ENCODE assay signal across 9 cellular contexts in the genomic region with DNA sequence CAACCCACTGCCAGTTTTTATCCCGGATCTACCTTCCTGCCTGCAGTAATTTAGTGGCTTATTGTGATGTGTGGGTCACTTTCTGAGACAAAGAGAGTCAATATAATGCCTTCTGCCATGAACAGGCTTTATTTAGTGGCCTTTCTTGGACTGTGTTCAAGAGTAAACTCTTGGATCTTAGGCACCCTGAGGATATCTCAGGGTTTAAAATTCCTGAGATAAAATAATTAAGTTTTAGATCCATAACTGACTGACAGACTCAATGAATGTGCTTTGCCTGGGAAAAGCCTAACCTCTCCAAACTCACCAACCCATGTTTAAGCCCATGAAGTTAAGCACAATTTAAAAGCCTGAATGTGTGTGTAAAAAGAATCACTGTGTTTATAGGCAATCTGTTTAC.
"Had no signal": no experiment of that assay in that cellular context is flagged by ENCODE, and none has a peak within 500 bp of the region (broad histone marks: within the 10 kb centered on the region; RNA-seq: fewer than 3 reads in every experiment).

No MANE protein-coding gene starts in this region.

- H3K9ac ChIP-seq: GM23248 had no signal

- ATAC-seq: GM23338, HCT116 had no signal

- H3K4me1 Mint-ChIP-seq: GM23338, H9 had no signal

- H3K4me2 ChIP-seq: GM23338 had no signal

- H3K4me3 ChIP-seq: GM23248, GM23338, HAP-1 had no signal

- H3K4me3 Mint-ChIP-seq: GM23338, H9, HFFc6 had no signal

- H2AFZ ChIP-seq: GM23248, GM23338 had no signal

- H3K27ac Mint-ChIP-seq: GM23338, H9, HFFc6 had no signal

- H3K27ac ChIP-seq: GM23248 had no signal

- DNase-seq: GM23248, GOT3, H7, H9, HCEC 1CT, HFFc6 had no signal

- H3K4me1 ChIP-seq: HAP-1 had no signal

- H3K9me3 Mint-ChIP-seq: GM23338, H9, HFFc6 had no signal

- H3K36me3 ChIP-seq: HAP-1 had no signal

- H3K9me3 ChIP-seq: HAP-1 had no signal
